8 cellular contexts compared by ENCODE assay signal in genomic region chr19:13150187-13150918, GRCh38. TPM values are rescaled to one million over a fixed set of nuclear protein-coding genes. Genes with fewer than 3 reads are reported as not detected.
DNase-seq lines count a peak whose midpoint lies in the region; ATAC-seq, FAIRE-seq and TF ChIP-seq lines count a peak whose summit lies in the region.

IER2 (plus strand) TSS chr19:13150411; CDS start chr19:13153187, 2,776 bp downstream.
A gene with protein sequence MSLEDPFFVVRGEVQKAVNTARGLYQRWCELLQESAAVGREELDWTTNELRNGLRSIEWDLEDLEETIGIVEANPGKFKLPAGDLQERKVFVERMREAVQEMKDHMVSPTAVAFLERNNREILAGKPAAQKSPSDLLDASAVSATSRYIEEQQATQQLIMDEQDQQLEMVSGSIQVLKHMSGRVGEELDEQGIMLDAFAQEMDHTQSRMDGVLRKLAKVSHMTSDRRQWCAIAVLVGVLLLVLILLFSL (minus strand): TSS chr19:13150375. CDS start chr19:13150173, 202 bp downstream.

- peak within 1 kb of the TSS; percentile 89 for H2BK5ac ChIP-seq in IMR-90 (ENCODE audit: low read depth, low read length, poor library complexity, severe bottlenecking)

- H4K20me1 ChIP-seq in IMR-90 (ENCODE audit: insufficient read depth, low read length) (peaks cover 25% of the 10 kb centered on the region), OCI-LY7 (ENCODE audit: insufficient read depth, low read length) (0 out of 2 replicates have a peak, but pooled peaks cover 5% of the 10 kb centered on the region), endothelial cell of umbilical vein (replicated peaks; ENCODE audit: control insufficient read depth, extremely low read depth, insufficient read depth, low read length) (no peaks in the 10 kb centered on the region)

- TF ChIP-seq RAD21 in IMR-90 (IDR thresholded peaks at IDR 0.05; ENCODE audit: low read length) = peak; percentile 43

- no peaks in the 10 kb centered on the region for H3K9me2 ChIP-seq in OCI-LY7 (ENCODE audit: insufficient read depth, low read length)

- H2AK5ac ChIP-seq in IMR-90 (ENCODE audit: low read depth, low read length) = peak within 1 kb of the TSS; percentile 99

- H3K23ac ChIP-seq in IMR-90 (ENCODE audit: low read depth, low read length) = peak within 1 kb of the TSS; percentile 94

- H3K79me2 ChIP-seq in OCI-LY7 (ENCODE audit: insufficient read depth, low read depth, low read length) = peaks cover 40% of the 10 kb centered on the region
- peaks cover 43% of the 10 kb centered on the region for H3K79me2 ChIP-seq in endothelial cell of umbilical vein (ENCODE audit: control insufficient read depth, insufficient read depth, low read length)

- peak; percentile 92 for FAIRE-seq in endothelial cell of umbilical vein (lab: Jason Lieb, UNC)

- peak within 1 kb of the TSS; percentile 77 for H4K5ac ChIP-seq in IMR-90 (ENCODE audit: low read depth, low read length)

- peaks cover 2 to 44% of the 10 kb centered on the region in 2 experiments; a peak in 2 of 4 replicates for H3K79me1 ChIP-seq in IMR-90 (ENCODE audit: low read depth in 1 of 2, low read length in 2 of 2)

- H3K9me1 ChIP-seq in IMR-90 (ENCODE audit: insufficient read depth, low read length) = peaks cover 4% of the 10 kb centered on the region
- no peaks in the 10 kb centered on the region for H3K9me1 ChIP-seq in endothelial cell of umbilical vein (replicated peaks; ENCODE audit: control insufficient read depth, extremely low read depth, insufficient read depth, low read length)

- H2AFZ ChIP-seq in IMR-90 (replicated peaks; ENCODE audit: low read length, poor library complexity) (peak within 1 kb of the TSS; percentile 98), OCI-LY7 (ENCODE audit: low read length) (peak within 1 kb of the TSS; percentile 53), endothelial cell of umbilical vein (ENCODE audit: low read depth, low read length) (peak within 1 kb of the TSS; percentile 2)

- peak within 1 kb of the TSS; percentile 31; the same call in 2 of the 3 replicates for H2BK15ac ChIP-seq in IMR-90 (ENCODE audit: low read depth, low read length)

- peak within 1 kb of the TSS; percentile 98 for H3K56ac ChIP-seq in IMR-90 (ENCODE audit: extremely low read depth, insufficient read depth, low read length)

- peak within 1 kb of the TSS; percentile 100 for H2AK9ac ChIP-seq in IMR-90 (replicated peaks; ENCODE audit: low read depth, low read length, poor library complexity)

- H3K9ac ChIP-seq in IMR-90 (ENCODE audit: low read depth, low read length) (peak within 1 kb of the TSS; percentile 99), endothelial cell of umbilical vein (replicated peaks; ENCODE audit: extremely low read depth, insufficient read depth, low read length) (peak within 1 kb of the TSS; percentile 95)

- peak within 1 kb of the TSS; percentile 97 for H3K27ac ChIP-seq in IMR-90 (ENCODE audit: insufficient read depth, low read length)
- H3K27ac ChIP-seq in OCI-LY7 (ENCODE audit: low read depth, low read length, poor library complexity, severe bottlenecking) = peak within 1 kb of the TSS; percentile 100
- peak within 1 kb of the TSS; percentile 90 for H3K27ac ChIP-seq in endothelial cell of umbilical vein (ENCODE audit: insufficient read depth, low read depth, low read length)

- TF ChIP-seq POLR2A in IMR-90 (IDR thresholded peaks at IDR 0.05; ENCODE audit: low read depth, low read length) (peak; percentile 87), endothelial cell of umbilical vein (IDR thresholded peaks at IDR 0.05; ENCODE audit: low read depth, low read length) (peak; percentile 68)

- H3K9me3 ChIP-seq in IMR-90 (ENCODE audit: control insufficient read depth, insufficient read depth, low read length) (no peaks in the 10 kb centered on the region), OCI-LY7 (ENCODE audit: low read length) (no peaks in the 10 kb centered on the region), endothelial cell of umbilical vein (replicated peaks; ENCODE audit: control insufficient read depth, insufficient read depth, low read length) (no peaks in the 10 kb centered on the region)

- H3K4me1 ChIP-seq in IMR-90 (ENCODE audit: control insufficient read depth, insufficient read depth, low read length) (peaks cover 8% of the 10 kb centered on the region), OCI-LY7 (ENCODE audit: insufficient read depth, low read length, poor library complexity, severe bottlenecking) (peaks cover 9% of the 10 kb centered on the region), endothelial cell of umbilical vein (ENCODE audit: control insufficient read depth, extremely low read depth, insufficient read depth, low read length) (peaks cover 12% of the 10 kb centered on the region)

- peak within 1 kb of the TSS; percentile 92 to 98 for H4K8ac ChIP-seq in IMR-90 (ENCODE audit: low read depth in 2 of 2, low read length in 2 of 2)

- dilution Hi-C loops in IMR-90 (cut with HindIII; ENCODE audit: low sequenced_read_pairs, unreplicated experiment) (no loop called here), endothelial cell of umbilical vein (cut with MboI; ENCODE audit: extremely low pct_ligation_motif_present, low sequenced_read_pairs) (no loop called here)

- H2BK20ac ChIP-seq in IMR-90 (ENCODE audit: low read depth, low read length) = peak within 1 kb of the TSS; percentile 69

- H3K4ac ChIP-seq in IMR-90 (ENCODE audit: low read depth, low read length) = peak within 1 kb of the TSS; percentile 98

- TF ChIP-seq CTCF in GM20000 (IDR thresholded peaks at IDR 0.05; ENCODE audit: extremely low read depth, missing control alignments) (peak; percentile 28), IMR-90 (conservative IDR thresholded peaks at IDR 0.05; ENCODE audit: low read depth, low read length) (peak; percentile 64), OCI-LY7 (conservative IDR thresholded peaks at IDR 0.05; ENCODE audit: low read length) (peak; percentile 77), endothelial cell of umbilical vein (IDR thresholded peaks at IDR 0.05; ENCODE audit: extremely low read depth in 1 of 2, insufficient read depth in 1 of 2, low read depth in 1 of 2, low read length in 2 of 2) (peak in 1 of 2 donors; percentile 55)

- H3K4me2 ChIP-seq in IMR-90 (ENCODE audit: low read depth, low read length) = peak within 1 kb of the TSS; percentile 94
- H3K4me2 ChIP-seq in OCI-LY7 (ENCODE audit: low read length) = peak within 1 kb of the TSS; percentile 92
- peak within 1 kb of the TSS; percentile 32 for H3K4me2 ChIP-seq in endothelial cell of umbilical vein (ENCODE audit: insufficient read depth, low read length)

- DNase-seq in CMK (ENCODE audit: low read depth) (peak; percentile 87), GM20000 (ENCODE audit: low spot score) (peak; percentile 97), IMR-90 (peak; percentile 94), OCI-LY7 (ENCODE audit: low spot score) (peak; percentile 94), endothelial cell of umbilical vein (ENCODE audit: low read depth, low spot score) (peak; percentile 96), middle frontal gyrus (ENCODE audit: extremely low spot score, low spot score) (peak; percentile 94)
- peak; percentile 94 for DNase-seq in activated CD8-positive, alpha-beta memory T cell treated with anti-CD3 and anti-CD28 coated beads, Interleukin-2, amount 50 U/mL, for 48 hours
- peak; percentile 89 to 90 for DNase-seq in stimulated activated CD8-positive, alpha-beta memory T cell treated with anti-CD3 and anti-CD28 coated beads, Interleukin-2, amount 100 ng/mL, for 48 hours (ENCODE audit: low read depth in 2 of 2)

- BruUV-seq in IMR-90 (replicated peaks; lab: Mats Ljungman, UMichigan) (no TSS peak), OCI-LY7 (replicated peaks; lab: Mats Ljungman, UMichigan) (no TSS peak), endothelial cell of umbilical vein (replicated peaks; lab: Mats Ljungman, UMichigan) (no TSS peak)

- H4K91ac ChIP-seq in IMR-90 (ENCODE audit: insufficient read depth, low read depth, low read length) = peak within 1 kb of the TSS; percentile 90

- H3K36me3 ChIP-seq in IMR-90 (ENCODE audit: control insufficient read depth, insufficient read depth, low read length) (peaks cover 3% of the 10 kb centered on the region), OCI-LY7 (ENCODE audit: insufficient read depth, low read length) (peaks cover 23% of the 10 kb centered on the region), endothelial cell of umbilical vein (ENCODE audit: control insufficient read depth in 2 of 2, extremely low read depth in 1 of 2, insufficient read depth in 2 of 2, low read length in 2 of 2) (peaks cover 0 to under 1% of the 10 kb centered on the region in 2 experiments)

- in situ Hi-C loops in IMR-90 (cut with MboI; ENCODE audit: low sequenced_read_pairs) = loop anchor here (10.0 kb wide), 1 partner anchor 694 kb away; no protein-coding TSS in a partner anchor

- peak within 1 kb of the TSS; percentile 97 for H3K14ac ChIP-seq in IMR-90 (replicated peaks; ENCODE audit: low read depth, low read length)

- H3K27me3 ChIP-seq in IMR-90 (ENCODE audit: control insufficient read depth, insufficient read depth, low read length) (no peaks in the 10 kb centered on the region), endothelial cell of umbilical vein (ENCODE audit: control insufficient read depth in 2 of 2, insufficient read depth in 2 of 2, low read length in 2 of 2) (no peaks in the 10 kb centered on the region)

- intact Hi-C loops in IMR-90 (cut with micrococcal nuclease) = loop anchor here (2.0 kb wide), 2 partner anchors 112 to 172 kb away; no protein-coding TSS in a partner anchor
- intact Hi-C loops in OCI-LY7 (cut with micrococcal nuclease; ENCODE audit: unreplicated experiment) = loop anchor here (1.0 kb wide), 1 partner anchor 32 kb away; the partner anchor contains the start of gene NACC1
- intact Hi-C loops in endothelial cell of umbilical vein (cut with micrococcal nuclease) = loop anchor here (2.0 to 5.0 kb wide), 4 partner anchors 62 to 700 kb away; no protein-coding TSS in a partner anchor

- H3K4me3 ChIP-seq in IMR-90 (ENCODE audit: insufficient read depth, low read depth, low read length) (peak within 1 kb of the TSS; percentile 72), OCI-LY7 (ENCODE audit: low read depth, low read length, poor library complexity, severe bottlenecking) (peak within 1 kb of the TSS; percentile 97), endothelial cell of umbilical vein (replicated peaks in 1 of 3; ENCODE audit: insufficient read depth in 1 of 3, low read depth in 1 of 3, low read length in 3 of 3) (peak within 1 kb of the TSS; percentile 50 to 97 (median 69))

- WGBS in IMR-90 (ENCODE audit: extremely low coverage in 2 of 2, insufficient read length in 1 of 2), 2 experiments = 2% methylated on average over 12 of the region's 51 CpGs; no CpG with 5 or more reads in 1 of the 2 experiments

- POLR2A ChIA-PET in IMR-90 (lab: Charles Lee; ENCODE audit: unreplicated experiment) (interaction anchor here (0.5 to 1.1 kb wide), 3 partner anchors 14 to 358 kb away, joined by 3 to 8 read pairs (median 3); no protein-coding TSS in a partner anchor), OCI-LY7 (lab: Charles Lee) (interaction anchor here (0.5 to 1.1 kb wide), 5 partner anchors 14 to 674 kb away, joined by 3 to 4 read pairs (median 3); no protein-coding TSS in a partner anchor), endothelial cell of umbilical vein (lab: Charles Lee) (interaction anchor here (1.1 to 1.3 kb wide), 2 partner anchors 32 to 359 kb away, joined by 3 read pairs; partner anchors contain the start of genes JUNB and NACC1)

- peak within 1 kb of the TSS; percentile 59 for H2BK120ac ChIP-seq in IMR-90 (ENCODE audit: low read depth, low read length)

- CTCF ChIA-PET in IMR-90 (lab: Yijun Ruan, JAX) (interaction anchor here (0.7 to 1.0 kb wide), 3 partner anchors 22 to 32 kb away, joined by 3 read pairs; partner anchors contain the start of gene NACC1), OCI-LY7 (lab: Charles Lee; ENCODE audit: unreplicated experiment) (no interaction called here), endothelial cell of umbilical vein (lab: Charles Lee) (interaction anchor here (0.7 to 2.3 kb wide), 15 partner anchors 11 to 303 kb away, joined by 3 to 22 read pairs (median 4); partner anchors contain the start of gene NACC1)

- peak; percentile 51 for ATAC-seq in IMR-90 (ENCODE audit: low read depth)

- H3K18ac ChIP-seq in IMR-90 (ENCODE audit: low read depth, low read length) = peak within 1 kb of the TSS; percentile 81

RNA-seq across cellular contexts. Expression of gene IER2, which starts in this region (rescaled TPM):
- total RNA-seq in IMR-90 (2012; rRNA removed) = 7.7 and 17.5 TPM in 2 replicates
- polyA plus RNA-seq in IMR-90 (2012; rRNA removed) = 99.4 and 102 TPM in 2 replicates
- polyA plus RNA-seq in IMR-90 (2012; cell fraction: cytosol; rRNA removed) = 235 and 278 TPM in 2 replicates
- 283 and 529 TPM in 2 replicates for polyA plus RNA-seq in IMR-90 (2012; cell fraction: nucleus; rRNA removed; ENCODE audit: low replicate concordance)
- 61.6 and 64.3 TPM in 2 replicates for total RNA-seq in OCI-LY7 (2014; rRNA removed; shearing (Covaris generic))
- total RNA-seq in OCI-LY7 (2022) = 79.5 and 89.0 TPM in 2 replicates
- 81.6 and 97.0 TPM in 2 replicates for total RNA-seq in endothelial cell of umbilical vein
- polyA plus RNA-seq in endothelial cell of umbilical vein = 55.2 and 60.6 TPM in 2 replicates
- polyA plus RNA-seq in endothelial cell of umbilical vein (2011; cell fraction: cytosol; rRNA removed) = 36.0 and 59.9 TPM in 2 replicates
- polyA plus RNA-seq in endothelial cell of umbilical vein (2011; cell fraction: nucleus; rRNA removed) = 82.2 and 90.1 TPM in 2 replicates
- polyA plus RNA-seq in endothelial cell of umbilical vein (2012) = 45.4 and 53.7 TPM in 2 replicates
- 12.2 and 13.6 TPM in 2 replicates for polyA minus RNA-seq in endothelial cell of umbilical vein
- polyA minus RNA-seq in endothelial cell of umbilical vein (2011; cell fraction: cytosol; rRNA and poly(A)+ RNA removed) = 37.5 TPM
- polyA minus RNA-seq in endothelial cell of umbilical vein (2011; cell fraction: nucleus; rRNA and poly(A)+ RNA removed) = 15.8 and 48.0 TPM in 2 replicates

RNA-seq across cellular contexts. Expression of the second gene that starts in this region (rescaled TPM):
- 64.9 and 76.7 TPM in 2 replicates for total RNA-seq in IMR-90 (2012; rRNA removed)
- 77.9 and 82.0 TPM in 2 replicates for polyA plus RNA-seq in IMR-90 (2012; rRNA removed)
- 83.2 and 104 TPM in 2 replicates for polyA plus RNA-seq in IMR-90 (2012; cell fraction: cytosol; rRNA removed)
- 242 and 318 TPM in 2 replicates for polyA plus RNA-seq in IMR-90 (2012; cell fraction: nucleus; rRNA removed; ENCODE audit: low replicate concordance)
- total RNA-seq in OCI-LY7 (2014; rRNA removed; shearing (Covaris generic)) = 67.8 and 91.7 TPM in 2 replicates
- total RNA-seq in OCI-LY7 (2022) = 41.6 and 45.4 TPM in 2 replicates
- 63.1 and 67.9 TPM in 2 replicates for total RNA-seq in endothelial cell of umbilical vein
- polyA plus RNA-seq in endothelial cell of umbilical vein = 89.6 and 91.6 TPM in 2 replicates
- polyA plus RNA-seq in endothelial cell of umbilical vein (2011; cell fraction: cytosol; rRNA removed) = 73.4 and 87.2 TPM in 2 replicates
- polyA plus RNA-seq in endothelial cell of umbilical vein (2011; cell fraction: nucleus; rRNA removed) = 114 and 131 TPM in 2 replicates
- 49.2 and 49.9 TPM in 2 replicates for polyA plus RNA-seq in endothelial cell of umbilical vein (2012)
- polyA minus RNA-seq in endothelial cell of umbilical vein = 48.5 and 105 TPM in 2 replicates
- polyA minus RNA-seq in endothelial cell of umbilical vein (2011; cell fraction: cytosol; rRNA and poly(A)+ RNA removed) = 46.1 TPM
- polyA minus RNA-seq in endothelial cell of umbilical vein (2011; cell fraction: nucleus; rRNA and poly(A)+ RNA removed) = 14.1 and 22.6 TPM in 2 replicates

Comparison
In these comparisons a context has a peak if more than half of its experiments do, and no peak if none do; other contexts are left out.
1. Peak in every context shown above with its lines: DNase-seq, ATAC-seq, H3K4me3 ChIP-seq and H3K27ac ChIP-seq.
2. H2AFZ ChIP-seq: peak in every context shown above with its lines; median percentile 98 in IMR-90; 53 in OCI-LY7; 2 in endothelial cell of umbilical vein.
3. H3K4me2 ChIP-seq: peak in every context shown above with its lines; median percentile 94 in IMR-90; 92 in OCI-LY7; 32 in endothelial cell of umbilical vein.